ENCODE assay signal across 7 cellular contexts in genomic region chr5:181204561-181205401, GRCh38. TPM values are rescaled to one million over a fixed set of nuclear protein-coding genes. Genes with fewer than 3 reads are reported as not detected.
DNase-seq lines count a peak whose midpoint lies in the region; ATAC-seq and TF ChIP-seq lines count a peak whose summit lies in the region.

TSS of gene TRIM7 (minus strand) at chr5:181205196. CDS start at chr5:181205110, 86 bp downstream.

- H3K27ac ChIP-seq in HEK293 (ENCODE audit: extremely low read depth, low read depth, low read length) = peak within 1 kb of the TSS; percentile 24; the same call in 1 of the 2 replicates
- peak within 1 kb of the TSS; percentile 66 to 68 for H3K27ac ChIP-seq in prostate gland

- intact Hi-C loops in Right ventricle myocardium superior (cut with DNase I) (no loop called here), prostate gland (cut with DNase I) (no loop called here)

- TF ChIP-seq CTCF in HEK293 (tag by site-specific recombination; IDR thresholded peaks at IDR 0.05) (no peak), prostate gland (IDR thresholded peaks at IDR 0.05) (no peak)

- CTCF ChIA-PET in HEK293 (lab: Yijun Ruan, JAX) = interaction anchor here (3.6 kb wide), 1 partner anchor 14 kb away, joined by 12 read pairs; no protein-coding TSS in a partner anchor

- POLR2A ChIA-PET in HEK293 (lab: Yijun Ruan, JAX) = interaction anchor here (1.0 to 5.5 kb wide), 3 partner anchors 12 to 31 kb away, joined by 3 to 86 read pairs (median 6); partner anchors contain the start of gene TRIM41

- H3K9me3 ChIP-seq in HEK293 (ENCODE audit: control insufficient read depth, insufficient read depth, low read depth, low read length) (no peaks in the 10 kb centered on the region), prostate gland (no peaks in the 10 kb centered on the region)

- TF ChIP-seq POLR2A in prostate gland (IDR thresholded peaks at IDR 0.05) = peak; percentile 45

- H3K4me3 ChIP-seq in HEK293 (ENCODE audit: low read depth, low read length) = peak within 1 kb of the TSS; percentile 46
- peak within 1 kb of the TSS; percentile 53 to 60 for H3K4me3 ChIP-seq in prostate gland

- DNase-seq in activated T-cell treated with anti-CD3 and anti-CD28 coated beads, Interleukin-2, amount 50 U/mL, for 1 hour = peak; percentile 51
- peak; percentile 84 for DNase-seq in Right ventricle myocardium superior
- DNase-seq in prostate gland (ENCODE audit: low spot score) = no peak
- no peak for DNase-seq in NCI-H345 treated with DMSO at 0.1 percent for 48 hours (lab: John Stamatoyannopoulos, UW; ENCODE audit: unreplicated experiment)
- DNase-seq in CD1c-positive myeloid dendritic cell (ENCODE audit: extremely low spot score) = no peak

- H3K36me3 ChIP-seq in HEK293 (ENCODE audit: control insufficient read depth in 2 of 2, insufficient read depth in 1 of 2, low read length in 2 of 2) (no peaks in the 10 kb centered on the region), prostate gland (no peaks in the 10 kb centered on the region)

- ATAC-seq in Right ventricle myocardium superior (ENCODE audit: poor library complexity) (peak; percentile 30), HG02623 (IDR thresholded peaks at IDR 0.05; ENCODE audit: unreplicated experiment) (no peak)

- H3K4me1 ChIP-seq in HEK293 (ENCODE audit: control insufficient read depth, insufficient read depth, low read length) = no peaks in the 10 kb centered on the region
- peaks cover 14% of the 10 kb centered on the region for H3K4me1 ChIP-seq in prostate gland (replicated peaks)

- H3K27me3 ChIP-seq in prostate gland (replicated peaks; ENCODE audit: insufficient read depth) = no peaks in the 10 kb centered on the region

- under 1% methylated on average over 51 of the region's 102 CpGs for WGBS in prostate gland

TF ChIP-seq in HEK293, 187 proteins besides CTCF, POLR2A, EP300 and RAD21 (continues in another document):
- TF ChIP-seq KLF8 (tag by site-specific recombination; IDR thresholded peaks at IDR 0.05) (peak; percentile 27; the same call in 1 of the 2 replicates), KLF17 (tag by site-specific recombination; IDR thresholded peaks at IDR 0.05) (peak; percentile 46; the same call in 1 of the 2 replicates), ZBTB17 (tag by site-specific recombination; IDR thresholded peaks at IDR 0.05) (peak; percentile 33), ZBTB8A (tag by site-specific recombination; IDR thresholded peaks at IDR 0.05) (peak; percentile 91), ZBTB20 (tag by site-specific recombination; IDR thresholded peaks at IDR 0.05) (peak; percentile 93), REST (tag by site-specific recombination; IDR thresholded peaks at IDR 0.05) (peak; percentile 68), YY1 (tag by site-specific recombination; IDR thresholded peaks at IDR 0.05) (0 out of 2 replicates have a peak, but pooled peaks have one; percentile 7), ZNF521 (tag by site-specific recombination; IDR thresholded peaks at IDR 0.05) (no peak), ZNF777 (tag by site-specific recombination; IDR thresholded peaks at IDR 0.05; ENCODE audit: borderline replicate concordance) (peak; percentile 46; the same call in 1 of the 2 replicates), ZFP69B (tag by site-specific recombination; IDR thresholded peaks at IDR 0.05) (peak; percentile 84), GLIS2 (tag by site-specific recombination; IDR thresholded peaks at IDR 0.05) (peak; percentile 77), ZNF423 (tag by site-specific recombination; IDR thresholded peaks at IDR 0.05) (peak; percentile 85), ZIC2 (tag by site-specific recombination; IDR thresholded peaks at IDR 0.05) (peak; percentile 21), PRDM1 (tag by site-specific recombination; IDR thresholded peaks at IDR 0.05) (no peak), KLF16 (tag by site-specific recombination; IDR thresholded peaks at IDR 0.05) (no peak), ZNF692 (tag by site-specific recombination; IDR thresholded peaks at IDR 0.05) (peak; percentile 94), PATZ1 (tag by site-specific recombination; IDR thresholded peaks at IDR 0.05) (peak; percentile 9; the same call in 1 of the 2 replicates), KLF1 (tag by site-specific recombination; IDR thresholded peaks at IDR 0.05) (peak; percentile 71), ZSCAN23 (tag by site-specific recombination; IDR thresholded peaks at IDR 0.05) (no peak), ZNF513 (tag by site-specific recombination; IDR thresholded peaks at IDR 0.05) (no peak), KLF7 (tag by site-specific recombination; IDR thresholded peaks at IDR 0.05; ENCODE audit: borderline replicate concordance) (peak; percentile 43; the same call in 1 of the 2 replicates)

RNA-seq across cellular contexts. Expression of gene TRIM7, which starts in this region (rescaled TPM):
- 10.8 TPM for total RNA-seq in Right ventricle myocardium superior
- 1 to 10 TPM; 4.5 to 6.4 TPM for total RNA-seq in prostate gland

Comparison
In these comparisons a context has a peak if more than half of its experiments do, and no peak if none do; other contexts are left out.
1. DNase-seq: peak in activated T-cell treated with anti-CD3 and anti-CD28 coated beads, Interleukin-2, amount 50 U/mL, for 1 hour (single experiment) and Right ventricle myocardium superior (single experiment); none in prostate gland (single experiment), NCI-H345 treated with DMSO at 0.1 percent for 48 hours (single experiment) and CD1c-positive myeloid dendritic cell (single experiment).